1 cellular context compared by ENCODE assay signal in genomic region chr15:64738231-64739095, GRCh38.
TF ChIP-seq lines count a peak whose summit lies in the region.

No MANE protein-coding gene starts in this region.

TF ChIP-seq in GM23338, 12 proteins besides CTCF, POLR2A, EP300 and RAD21 (continued from another document):
- no peak for TF ChIP-seq ZNF462 (CRISPR knock-in tag; IDR thresholded peaks at IDR 0.05)
